In the genomic region with DNA sequence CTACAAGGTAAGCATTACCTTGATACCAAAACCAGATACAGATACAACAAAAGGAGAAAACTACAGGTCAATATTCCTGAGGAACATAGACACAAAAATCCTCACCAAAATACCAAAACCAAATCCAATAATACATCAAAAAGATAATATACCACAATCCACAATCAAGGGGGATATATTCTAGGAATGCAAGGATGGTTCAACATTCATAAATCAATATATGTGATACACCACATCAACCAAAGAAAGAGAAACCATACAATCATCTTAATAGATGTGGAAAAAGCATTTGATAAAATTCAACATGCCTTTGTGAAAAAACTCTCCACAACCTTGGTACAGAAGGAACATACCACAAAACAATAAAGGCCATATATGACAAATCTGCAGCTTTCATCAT, we compare ENCODE assay signal across 6 cellular contexts.
"Had no signal": no experiment of that assay in that cellular context is flagged by ENCODE, and none has a peak within 500 bp of the region (broad histone marks: within the 10 kb centered on the region; RNA-seq: fewer than 3 reads in every experiment).

No MANE protein-coding gene starts in this region.

- H3K27ac ChIP-seq: KMS-11 had no signal

- H2AFZ ChIP-seq: GM23338 had no signal

- H3K9ac ChIP-seq: KMS-11 had no signal

- ATAC-seq: GM23338 had no signal

- H3K4me3 ChIP-seq: GM23338 had no signal

- DNase-seq: H9, HCEC 1CT, IMR-90, KBM-7 had no signal

- H3K4me2 ChIP-seq: GM23338, KMS-11 had no signal
